ENCODE assay signal across 34 cellular contexts in genomic region chr2:206996556-206997065, GRCh38.
"Had no signal": no experiment of that assay in that cellular context is flagged by ENCODE, and none has a peak within 500 bp of the region (broad histone marks: within the 10 kb centered on the region; RNA-seq: fewer than 3 reads in every experiment).

No MANE protein-coding gene starts in this region.

- H3K27ac Mint-ChIP-seq: activated B cell treated with CpG ODN at 0.5 μM for 24 hours; activated CD4-positive, alpha-beta memory T cell treated with anti-CD3 and anti-CD28 coated beads for 36 hours; activated CD8-positive, alpha-beta memory T cell treated with anti-CD3 and anti-CD28 coated beads, Interleukin-2, amount 10 ng/mL, durations not matched to agents 7 days and 5 days; activated naive CD4-positive, alpha-beta T cell treated with anti-CD3 and anti-CD28 coated beads, Interleukin-2, amount 10 ng/mL, durations not matched to agents 7 days and 5 days; activated naive CD8-positive, alpha-beta T cell; activated naive CD8-positive, alpha-beta T cell treated with anti-CD3 and anti-CD28 coated beads, Interleukin-2, amount 50 U/mL, for 24 hours; brain had no signal

- ATAC-seq: activated CD8-positive, alpha-beta memory T cell treated with anti-CD3 and anti-CD28 coated beads, Interleukin-2, amount 10 ng/mL, durations not matched to agents 7 days and 5 days; activated naive CD8-positive, alpha-beta T cell treated with anti-CD3 and anti-CD28 coated beads, Interleukin-2, amount 50 U/mL, for 24 hours; Right ventricle myocardium inferior had no signal

- H3K27ac ChIP-seq: KMS-11, PC-9, RWPE1, VCaP had no signal

- H3K4me3 Mint-ChIP-seq: activated B cell treated with CpG ODN at 0.5 μM for 24 hours; activated CD4-positive, alpha-beta memory T cell treated with anti-CD3 and anti-CD28 coated beads for 36 hours; activated CD8-positive, alpha-beta memory T cell treated with anti-CD3 and anti-CD28 coated beads, Interleukin-2, amount 10 ng/mL, durations not matched to agents 7 days and 5 days; activated naive CD4-positive, alpha-beta T cell treated with anti-CD3 and anti-CD28 coated beads, Interleukin-2, amount 10 ng/mL, durations not matched to agents 7 days and 5 days; activated naive CD8-positive, alpha-beta T cell; activated naive CD8-positive, alpha-beta T cell treated with anti-CD3 and anti-CD28 coated beads, Interleukin-2, amount 50 U/mL, for 24 hours; brain had no signal

- DNase-seq: activated B cell treated with CpG ODN at 0.5 μM for 24 hours; activated CD4-positive, alpha-beta memory T cell treated with anti-CD3 and anti-CD28 coated beads for 36 hours; activated CD4-positive, alpha-beta T cell treated with anti-CD3 and anti-CD28 coated beads for 4 hours; activated CD4-positive, alpha-beta T cell treated with anti-CD3 and anti-CD28 coated beads, Interleukin-2, amount 50 U/mL, for 1 hour; activated CD4-positive, CD25-positive, alpha-beta regulatory T cell treated with anti-CD3 and anti-CD28 coated beads, Interleukin-2, amount 50 U/mL, for 72 hours; activated CD8-positive, alpha-beta memory T cell treated with anti-CD3 and anti-CD28 coated beads, Interleukin-2, amount 10 ng/mL, durations not matched to agents 7 days and 5 days; activated CD8-positive, alpha-beta memory T cell treated with anti-CD3 and anti-CD28 coated beads, Interleukin-2, amount 50 U/mL, for 48 hours; activated effector memory CD4-positive, alpha-beta T cell treated with Interleukin-2 at 50 U/mL for 16 hours; activated naive CD4-positive, alpha-beta T cell treated with anti-CD3 and anti-CD28 coated beads, Interleukin-2, amount 10 ng/mL, durations not matched to agents 7 days and 5 days; activated naive CD8-positive, alpha-beta T cell treated with anti-CD3 and anti-CD28 coated beads, Interleukin-2, amount 50 U/mL, for 24 hours; activated T-cell treated with anti-CD3 and anti-CD28 coated beads, Interleukin-2, amount 50 U/mL, for 48 hours; anterior cingulate cortex; central memory CD4-positive, alpha-beta T cell; NCI-H1105; NCI-H1436; NCI-H1694; NCI-H1930; NCI-H2081 treated with DMSO at 0.1 percent for 48 hours; NCI-H226; NCI-H524 treated with DMSO at 0.1 percent for 48 hours; NCI-H748 treated with DMSO at 0.1 percent for 48 hours; NK-92 treated with Interleukin-12 subunit alpha and Interleukin-12 subunit beta, amount 100 ng/mL, for 24 hours; PC-9; SIG-M5; SW 1271; T-helper 1 cell; T-helper 2 cell; T-helper 9 cell had no signal

- H3K9ac ChIP-seq: KMS-11 had no signal

- H3K9me3 Mint-ChIP-seq: activated CD4-positive, alpha-beta memory T cell treated with anti-CD3 and anti-CD28 coated beads for 36 hours; activated naive CD8-positive, alpha-beta T cell treated with anti-CD3 and anti-CD28 coated beads, Interleukin-2, amount 50 U/mL, for 24 hours had no signal

- H3K4me3 ChIP-seq: PC-9 had no signal

- H3K4me1 Mint-ChIP-seq: activated B cell treated with CpG ODN at 0.5 μM for 24 hours; activated CD8-positive, alpha-beta memory T cell treated with anti-CD3 and anti-CD28 coated beads, Interleukin-2, amount 10 ng/mL, durations not matched to agents 7 days and 5 days; activated naive CD4-positive, alpha-beta T cell treated with anti-CD3 and anti-CD28 coated beads, Interleukin-2, amount 10 ng/mL, durations not matched to agents 7 days and 5 days; brain had no signal

- H3K4me2 ChIP-seq: KMS-11, PC-9 had no signal
